Comparison of ENCODE assay signal across 8 cellular contexts in the genomic region with DNA sequence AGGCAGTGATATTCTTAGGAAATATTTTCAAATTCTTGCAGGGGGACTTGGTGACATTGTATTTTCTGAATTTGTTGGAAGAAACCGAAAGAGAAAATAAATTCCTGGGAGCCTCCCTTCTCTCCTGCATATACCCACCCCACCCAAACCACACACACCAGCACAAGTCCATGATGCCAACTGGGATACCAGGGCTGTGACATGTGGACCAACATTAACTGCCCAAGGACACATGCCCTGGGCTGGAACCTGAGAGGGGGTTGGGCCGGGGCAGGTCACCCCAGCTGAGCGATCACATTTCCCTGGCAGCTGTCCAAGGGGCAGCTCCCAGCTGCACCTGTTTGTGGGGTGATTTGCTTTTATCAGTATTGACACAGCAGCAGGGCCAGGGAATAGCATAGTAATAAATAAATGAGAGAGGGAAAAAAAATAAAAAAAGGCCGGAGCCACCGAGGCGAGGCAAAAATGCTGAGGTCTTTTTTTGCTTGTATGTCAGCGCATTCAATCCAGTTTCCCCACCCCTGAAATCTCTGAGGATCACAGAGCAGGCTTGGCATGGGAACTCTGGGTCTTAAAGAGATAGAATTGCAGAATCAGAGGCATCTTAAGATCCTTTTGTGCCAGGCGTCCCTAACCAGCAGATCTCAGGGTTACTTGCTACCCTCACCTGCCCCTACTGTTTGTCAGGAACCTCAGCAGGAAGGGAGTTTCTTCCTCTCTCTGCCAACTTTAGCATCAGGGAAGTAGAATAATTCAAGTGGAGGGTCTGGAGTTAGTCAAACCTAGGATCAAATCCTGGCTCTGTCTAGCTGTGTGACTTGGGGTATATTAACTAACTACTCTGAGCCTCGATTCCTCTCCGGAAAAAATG.
A peak's percentile ranks its signal among the peaks of the same experiment; 100 is the strongest.
DNase-seq lines count a peak whose midpoint lies in the region; ATAC-seq and TF ChIP-seq lines count a peak whose summit lies in the region.

No MANE protein-coding gene starts in this region.

- ATAC-seq in T-helper 17 cell: no peak
- ATAC-seq in lower lobe of right lung: peak; percentile 75 to 82
- no peak for ATAC-seq in HG03280 (IDR thresholded peaks at IDR 0.05; ENCODE audit: unreplicated experiment)
- no peak for ATAC-seq in HG02938 (IDR thresholded peaks at IDR 0.05; ENCODE audit: unreplicated experiment)

- intact Hi-C loops in dorsolateral prefrontal cortex (cut with DNase I): loop anchor here in 1 of 2 donors (2.0 kb wide), 1 partner anchor 53 kb away; no protein-coding TSS in a partner anchor
- intact Hi-C loops in lower lobe of right lung (cut with DNase I): no loop called here

- H3K4me3 ChIP-seq in dorsolateral prefrontal cortex (peak overlapping the region; percentile 34 to 68 (median 52)), lower lobe of right lung (peak overlapping the region; percentile 50)

- DNase-seq in ELR (ENCODE audit: low read depth) (peak; percentile 19), NCI-H1092 (lab: John Stamatoyannopoulos, UW) (peak; percentile 84), T-helper 17 cell (peak in 1 of 3 donors; percentile 8), dorsolateral prefrontal cortex (peak in 9 of 10 donors; percentile 16 to 65 (median 43)), lower lobe of right lung (peak; percentile 82), substantia nigra (lab: John Stamatoyannopoulos, UW) (peak in 39 of 49 donors; percentile 2 to 82 (median 28))

- TF ChIP-seq CTCF in dorsolateral prefrontal cortex (IDR thresholded peaks at IDR 0.05 in 54 of 56, conservative IDR thresholded peaks at IDR 0.05 in 2 of 56; ENCODE audit: low read depth in 1 of 56, partially characterized antibody in 56 of 56) (no peak), lower lobe of right lung (IDR thresholded peaks at IDR 0.05) (no peak)

- no peaks in the 10 kb centered on the region for H3K27me3 Mint-ChIP-seq in T-helper 17 cell

- H3K27ac ChIP-seq in dorsolateral prefrontal cortex (peak overlapping the region; percentile 67 to 98 (median 96)), lower lobe of right lung (peak overlapping the region; percentile 86), substantia nigra (ENCODE audit: low read depth, low read length, poor library complexity, severe bottlenecking) (peak overlapping the region; percentile 98)

- H3K9me3 ChIP-seq in T-helper 17 cell (ENCODE audit: control insufficient read depth, low read length, poor library complexity, severe bottlenecking) (no peaks in the 10 kb centered on the region), lower lobe of right lung (no peaks in the 10 kb centered on the region)

- H3K4me1 ChIP-seq in lower lobe of right lung: peaks cover 33% of the 10 kb centered on the region

- H3K4me1 Mint-ChIP-seq in T-helper 17 cell: peaks cover 22% of the 10 kb centered on the region

- H3K27me3 ChIP-seq in dorsolateral prefrontal cortex (no peaks in the 10 kb centered on the region), lower lobe of right lung (ENCODE audit: low read depth) (no peaks in the 10 kb centered on the region)

- H3K36me3 Mint-ChIP-seq in T-helper 17 cell (ENCODE audit: low read depth): no peaks in the 10 kb centered on the region

- peak overlapping the region; percentile 97 for H3K27ac Mint-ChIP-seq in T-helper 17 cell

- no peaks in the 10 kb centered on the region for H3K36me3 ChIP-seq in lower lobe of right lung

- H3K4me3 Mint-ChIP-seq in T-helper 17 cell: peak overlapping the region; percentile 76

Comparison
In these comparisons a context has a peak if more than half of its experiments do, and no peak if none do; other contexts are left out.
1. ATAC-seq: peak in lower lobe of right lung (2 of 2); none in T-helper 17 cell (single experiment), HG03280 (single experiment) and HG02938 (single experiment).
2. Peak in every context shown above with its lines, with median percentiles within 50 percentile points of each other: H3K27ac ChIP-seq.